ENCODE assay signal across 1 cellular context in the genomic region with DNA sequence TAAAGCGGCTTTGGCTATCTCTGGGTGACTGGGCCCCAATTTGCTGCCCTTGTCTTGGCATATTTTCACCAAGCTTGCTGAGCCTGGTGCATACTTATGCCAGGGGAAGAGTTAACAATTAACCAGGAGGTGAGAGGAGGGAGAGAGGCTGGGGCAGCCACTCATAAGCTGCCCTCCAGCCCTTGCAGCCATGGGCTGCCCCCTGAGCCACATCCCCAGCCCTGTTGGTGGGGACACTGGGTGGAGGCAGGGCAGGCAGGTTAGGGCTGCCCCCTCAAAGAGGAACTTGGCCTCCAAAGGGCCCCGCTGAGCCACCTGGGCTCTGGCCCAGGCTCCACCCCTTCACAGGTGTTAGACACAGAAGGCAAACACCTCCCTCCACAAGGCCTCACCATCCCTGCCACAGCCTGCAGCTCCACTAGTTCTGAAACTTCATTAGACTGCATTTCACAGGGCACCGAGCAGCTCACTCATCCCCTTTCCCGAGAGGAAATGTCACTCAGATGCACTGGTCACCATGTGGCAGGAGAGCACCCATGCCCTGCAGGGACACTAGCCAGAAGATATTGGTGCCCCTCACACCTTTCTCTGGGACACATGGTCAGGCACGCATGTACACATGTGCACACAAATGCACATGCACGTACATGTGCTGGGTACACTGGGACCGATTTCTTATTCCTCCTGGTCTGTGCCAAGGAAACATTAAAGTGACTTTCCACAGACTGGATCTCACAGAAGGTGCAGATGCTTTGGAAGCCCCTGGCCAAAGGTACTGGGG.
TF ChIP-seq lines count a peak whose summit lies in the region.

No MANE protein-coding gene starts in this region.

TF ChIP-seq in IMR-90, 13 proteins besides CTCF, POLR2A, EP300 and RAD21:
- TF ChIP-seq RCOR1 (IDR thresholded peaks at IDR 0.05; ENCODE audit: insufficient replicate concordance, low read length) (no peak), MAZ (IDR thresholded peaks at IDR 0.05; ENCODE audit: borderline replicate concordance, low read depth, low read length) (0 out of 2 replicates have a peak, but pooled peaks have one; percentile 9), NFE2L2 (IDR thresholded peaks at IDR 0.05; ENCODE audit: low read depth, low read length) (no peak), MAFK (IDR thresholded peaks at IDR 0.05; ENCODE audit: low read depth, low read length) (no peak), MXI1 (IDR thresholded peaks at IDR 0.05; ENCODE audit: borderline replicate concordance, low read depth, low read length) (no peak), USF2 (IDR thresholded peaks at IDR 0.05; ENCODE audit: low read depth, low read length) (peak; percentile 10; the same call in 1 of the 2 replicates), CEBPB (IDR thresholded peaks at IDR 0.05; ENCODE audit: low read depth, low read length) (no peak)
